In the genomic region with DNA sequence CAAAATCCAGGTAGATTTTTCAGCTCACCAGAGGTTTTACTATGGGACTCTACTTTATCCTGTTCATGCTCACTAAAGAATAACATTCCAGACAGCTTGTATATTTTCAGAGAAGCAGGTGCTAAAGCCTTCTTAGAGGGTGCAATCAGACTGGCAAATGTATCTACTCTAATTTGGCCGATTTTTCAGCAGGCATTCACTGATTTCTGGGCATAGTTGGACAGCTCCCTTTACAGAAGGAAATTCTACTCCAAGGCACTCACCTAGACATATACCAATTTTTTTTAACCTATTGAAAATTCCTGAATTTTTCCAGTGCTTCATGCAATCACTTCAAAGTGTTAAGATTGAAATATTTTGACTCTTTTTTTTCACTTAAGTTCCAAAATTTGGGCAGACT, we compare ENCODE assay signal across 35 cellular contexts. TPM values are rescaled to one million over a fixed set of nuclear protein-coding genes. Genes with fewer than 3 reads are reported as not detected.
"Had no signal": no experiment of that assay in that cellular context is flagged by ENCODE, and none has a peak within 500 bp of the region (broad histone marks: within the 10 kb centered on the region; RNA-seq: fewer than 3 reads in every experiment).

No MANE protein-coding gene starts in this region.

- H3K4me3 ChIP-seq: adrenal gland, body of pancreas, breast epithelium had no signal

- H3K9me3 Mint-ChIP-seq: activated B cell treated with CpG ODN at 0.5 μM for 24 hours; activated CD4-positive, alpha-beta memory T cell treated with anti-CD3 and anti-CD28 coated beads for 36 hours; activated CD4-positive, alpha-beta T cell treated with anti-CD3 and anti-CD28 coated beads, Interleukin-2, amount 10 ng/mL, durations not matched to agents 24 days and 14 days; activated naive CD4-positive, alpha-beta T cell treated with anti-CD3 and anti-CD28 coated beads for 36 hours; activated naive CD8-positive, alpha-beta T cell treated with anti-CD3 and anti-CD28 coated beads for 36 hours; activated T-helper 1 cell treated with anti-CD3 and anti-CD28 coated beads, Interleukin-12 subunit alpha, Interleukin-12 subunit beta, Interleukin-2, Interleukin-4 antibody, amounts not matched to agents 30 ng/mL and 10 ng/mL and 1 ng/mL, durations not matched to agents 14 hours and 24 hours and 36 hours; T-helper 1 cell treated with Interleukin-12 subunit alpha and Interleukin-12 subunit beta and Interleukin-4 antibody, amounts not matched to agents 30 μg/mL and 1 μg/mL, for 36 hours; T-helper 2 cell treated with Interferon-gamma antibody and Interleukin-4, amounts not matched to agents 5 μg/mL and 100 μg/mL, for 36 hours had no signal

- H3K27ac ChIP-seq: adrenal gland, body of pancreas, brain microvascular endothelial cell, breast epithelium, VCaP had no signal

- H3K4me3 Mint-ChIP-seq: activated B cell treated with CpG ODN at 0.5 μM for 24 hours; activated CD4-positive, alpha-beta memory T cell treated with anti-CD3 and anti-CD28 coated beads for 36 hours; activated CD4-positive, alpha-beta T cell treated with anti-CD3 and anti-CD28 coated beads, Interleukin-2, amount 10 ng/mL, durations not matched to agents 24 days and 14 days; activated CD8-positive, alpha-beta T cell treated with anti-CD3 and anti-CD28 coated beads for 36 hours; activated naive CD4-positive, alpha-beta T cell treated with anti-CD3 and anti-CD28 coated beads for 36 hours; activated naive CD8-positive, alpha-beta T cell treated with anti-CD3 and anti-CD28 coated beads for 36 hours; activated T-cell treated with anti-CD3 and anti-CD28 coated beads, Interleukin-2, amount 50 U/mL, for 4 hours; activated T-cell treated with anti-CD3 and anti-CD28 coated beads, Interleukin-2, amount 50 U/mL, for 72 hours; activated T-helper 1 cell treated with anti-CD3 and anti-CD28 coated beads, Interleukin-12 subunit alpha, Interleukin-12 subunit beta, Interleukin-2, Interleukin-4 antibody, amounts not matched to agents 30 ng/mL and 10 ng/mL and 1 ng/mL, durations not matched to agents 14 hours and 24 hours and 36 hours; activated T-helper 17 cell treated with anti-CD3 and anti-CD28 coated beads, Interleukin-2, amount 50 U/mL, for 72 hours; T-helper 1 cell treated with Interleukin-12 subunit alpha and Interleukin-12 subunit beta and Interleukin-4 antibody, amounts not matched to agents 30 μg/mL and 1 μg/mL, for 36 hours; T-helper 2 cell treated with Interferon-gamma antibody and Interleukin-4, amounts not matched to agents 5 μg/mL and 100 μg/mL, for 36 hours had no signal

- H3K27me3 ChIP-seq: brain microvascular endothelial cell had no signal

- H3K36me3 Mint-ChIP-seq: activated CD4-positive, alpha-beta memory T cell treated with anti-CD3 and anti-CD28 coated beads for 36 hours; activated naive CD8-positive, alpha-beta T cell treated with anti-CD3 and anti-CD28 coated beads for 36 hours had no signal

- H3K4me1 Mint-ChIP-seq: activated T-helper 17 cell treated with anti-CD3 and anti-CD28 coated beads, Interleukin-2, amount 50 U/mL, for 72 hours had no signal

- DNase-seq: activated B cell treated with CpG ODN at 0.5 μM for 24 hours; activated CD4-positive, alpha-beta memory T cell treated with anti-CD3 and anti-CD28 coated beads for 36 hours; activated CD4-positive, alpha-beta T cell treated with anti-CD3 and anti-CD28 coated beads for 4 hours; activated CD4-positive, alpha-beta T cell treated with anti-CD3 and anti-CD28 coated beads, Interleukin-2, amount 10 ng/mL, durations not matched to agents 24 days and 14 days; activated CD4-positive, alpha-beta T cell treated with anti-CD3 and anti-CD28 coated beads, Interleukin-2, amount 50 U/mL, for 1 hour; activated CD4-positive, alpha-beta T cell treated with anti-CD3 and anti-CD28 coated beads, Interleukin-2, amount 50 U/mL, for 4 hours; activated CD4-positive, CD25-positive, alpha-beta regulatory T cell treated with anti-CD3 and anti-CD28 coated beads, Interleukin-2, amount 50 U/mL, for 72 hours; activated CD8-positive, alpha-beta memory T cell treated with anti-CD3 and anti-CD28 coated beads, Interleukin-2, amount 50 U/mL, for 4 hours; activated CD8-positive, alpha-beta T cell treated with anti-CD3 and anti-CD28 coated beads for 36 hours; activated effector memory CD4-positive, alpha-beta T cell treated with anti-CD3 and anti-CD28 coated beads, Interleukin-2, amount 50 U/mL, for 16 hours; activated gamma-delta T cell treated with Interleukin-2 at 50 U/mL for 16 hours; activated naive CD4-positive, alpha-beta T cell; activated naive CD4-positive, alpha-beta T cell treated with anti-CD3 and anti-CD28 coated beads for 36 hours; activated naive CD4-positive, alpha-beta T cell treated with anti-CD3 and anti-CD28 coated beads, Interleukin-2, amount 50 U/mL, for 16 hours; activated naive CD8-positive, alpha-beta T cell treated with anti-CD3 and anti-CD28 coated beads for 36 hours; activated T-cell treated with anti-CD3 and anti-CD28 coated beads for 4 hours; activated T-cell treated with anti-CD3 and anti-CD28 coated beads, Interleukin-2, amount 50 U/mL, for 1 hour; activated T-cell treated with anti-CD3 and anti-CD28 coated beads, Interleukin-2, amount 50 U/mL, for 4 hours; activated T-cell treated with anti-CD3 and anti-CD28 coated beads, Interleukin-2, amount 50 U/mL, for 72 hours; adrenal gland; amniotic stem cell; aorta; body of pancreas; brain microvascular endothelial cell; central memory CD4-positive, alpha-beta T cell; T-helper 2 cell; T-helper 9 cell had no signal

- H3K27ac Mint-ChIP-seq: activated B cell treated with CpG ODN at 0.5 μM for 24 hours; activated CD4-positive, alpha-beta memory T cell treated with anti-CD3 and anti-CD28 coated beads for 36 hours; activated CD4-positive, alpha-beta T cell treated with anti-CD3 and anti-CD28 coated beads, Interleukin-2, amount 10 ng/mL, durations not matched to agents 24 days and 14 days; activated CD8-positive, alpha-beta T cell treated with anti-CD3 and anti-CD28 coated beads for 36 hours; activated naive CD4-positive, alpha-beta T cell treated with anti-CD3 and anti-CD28 coated beads for 36 hours; activated naive CD4-positive, alpha-beta T cell treated with anti-CD3 and anti-CD28 coated beads, Interleukin-2, amount 50 U/mL, for 72 hours; activated naive CD8-positive, alpha-beta T cell treated with anti-CD3 and anti-CD28 coated beads for 36 hours; activated T-cell treated with anti-CD3 and anti-CD28 coated beads, Interleukin-2, amount 50 U/mL, for 72 hours; activated T-helper 1 cell treated with anti-CD3 and anti-CD28 coated beads, Interleukin-12 subunit alpha, Interleukin-12 subunit beta, Interleukin-2, Interleukin-4 antibody, amounts not matched to agents 30 ng/mL and 10 ng/mL and 1 ng/mL, durations not matched to agents 14 hours and 24 hours and 36 hours; activated T-helper 17 cell treated with anti-CD3 and anti-CD28 coated beads, Interleukin-2, amount 50 U/mL, for 72 hours; T-helper 1 cell treated with Interleukin-12 subunit alpha and Interleukin-12 subunit beta and Interleukin-4 antibody, amounts not matched to agents 30 μg/mL and 1 μg/mL, for 36 hours; T-helper 2 cell treated with Interferon-gamma antibody and Interleukin-4, amounts not matched to agents 5 μg/mL and 100 μg/mL, for 36 hours had no signal

- H3K36me3 ChIP-seq: adrenal gland, brain microvascular endothelial cell, breast epithelium had no signal

- ATAC-seq: activated CD8-positive, alpha-beta T cell treated with anti-CD3 and anti-CD28 coated beads for 36 hours; activated naive CD4-positive, alpha-beta T cell treated with anti-CD3 and anti-CD28 coated beads, Interleukin-2, amount 50 U/mL, for 72 hours; activated T-cell treated with anti-CD3 and anti-CD28 coated beads, Interleukin-2, amount 50 U/mL, for 4 hours; activated T-cell treated with anti-CD3 and anti-CD28 coated beads, Interleukin-2, amount 50 U/mL, for 72 hours; activated T-helper 17 cell treated with anti-CD3 and anti-CD28 coated beads, Interleukin-2, amount 50 U/mL, for 72 hours; body of pancreas had no signal

RNA-seq across cellular contexts. Expression of a gene that starts 3.8 kb away (rescaled TPM):
- total RNA-seq: activated CD4-positive, alpha-beta memory T cell treated with anti-CD3 and anti-CD28 coated beads for 36 hours; activated CD4-positive, alpha-beta T cell treated with anti-CD3 and anti-CD28 coated beads, Interleukin-2, amount 10 ng/mL, durations not matched to agents 24 days and 14 days; activated CD8-positive, alpha-beta memory T cell treated with anti-CD3 and anti-CD28 coated beads for 36 hours; activated CD8-positive, alpha-beta T cell treated with anti-CD3 and anti-CD28 coated beads for 36 hours; activated naive CD4-positive, alpha-beta T cell treated with anti-CD3 and anti-CD28 coated beads, Interleukin-2, amount 50 U/mL, for 72 hours; activated T-cell treated with anti-CD3 and anti-CD28 coated beads, Interleukin-2, amount 50 U/mL, for 4 hours; activated T-cell treated with anti-CD3 and anti-CD28 coated beads, Interleukin-2, amount 50 U/mL, for 72 hours; activated T-helper 1 cell treated with anti-CD3 and anti-CD28 coated beads, Interleukin-12 subunit alpha, Interleukin-12 subunit beta, Interleukin-2, Interleukin-4 antibody, amounts not matched to agents 30 ng/mL and 10 ng/mL and 1 ng/mL, durations not matched to agents 14 hours and 24 hours and 36 hours; activated T-helper 17 cell treated with anti-CD3 and anti-CD28 coated beads, Interleukin-2, amount 50 U/mL, for 72 hours; aorta had no signal
- polyA plus RNA-seq: aorta had no signal
